ENCODE assay signal across 1 cellular context in genomic region chr2:60316381-60317028, GRCh38.
TF ChIP-seq lines count a peak whose summit lies in the region.

No MANE protein-coding gene starts in this region.

TF ChIP-seq in GM12878, 131 proteins besides CTCF, POLR2A, EP300 and RAD21 (continued from another document):
- TF ChIP-seq PML (IDR thresholded peaks at IDR 0.05; ENCODE audit: low read length) (no peak), RB1 (IDR thresholded peaks at IDR 0.05; ENCODE audit: borderline replicate concordance) (no peak), TCF3 (IDR thresholded peaks at IDR 0.05; ENCODE audit: borderline replicate concordance, insufficient read depth, low read depth, low read length) (no peak), FOXM1 (IDR thresholded peaks at IDR 0.05; ENCODE audit: low read depth, low read length) (no peak), SPI1 (IDR thresholded peaks at IDR 0.05; ENCODE audit: borderline replicate concordance, insufficient read depth, low read depth, low read length) (no peak), BACH1 (IDR thresholded peaks at IDR 0.05; ENCODE audit: borderline replicate concordance) (no peak), SUZ12 (IDR thresholded peaks at IDR 0.05; ENCODE audit: unreplicated experiment) (no peak), CBX3 (IDR thresholded peaks at IDR 0.05; ENCODE audit: borderline replicate concordance, low read depth) (no peak), ZNF274 (IDR thresholded peaks at IDR 0.05; ENCODE audit: insufficient read depth, insufficient read length) (no peak), IRF4 (IDR thresholded peaks at IDR 0.05; ENCODE audit: low read depth, low read length) (no peak), BCLAF1 (IDR thresholded peaks at IDR 0.05) (no peak), RCOR1 (conservative IDR thresholded peaks at IDR 0.05; ENCODE audit: low read depth, low read length) (no peak)
- TF ChIP-seq, protein P1, sequence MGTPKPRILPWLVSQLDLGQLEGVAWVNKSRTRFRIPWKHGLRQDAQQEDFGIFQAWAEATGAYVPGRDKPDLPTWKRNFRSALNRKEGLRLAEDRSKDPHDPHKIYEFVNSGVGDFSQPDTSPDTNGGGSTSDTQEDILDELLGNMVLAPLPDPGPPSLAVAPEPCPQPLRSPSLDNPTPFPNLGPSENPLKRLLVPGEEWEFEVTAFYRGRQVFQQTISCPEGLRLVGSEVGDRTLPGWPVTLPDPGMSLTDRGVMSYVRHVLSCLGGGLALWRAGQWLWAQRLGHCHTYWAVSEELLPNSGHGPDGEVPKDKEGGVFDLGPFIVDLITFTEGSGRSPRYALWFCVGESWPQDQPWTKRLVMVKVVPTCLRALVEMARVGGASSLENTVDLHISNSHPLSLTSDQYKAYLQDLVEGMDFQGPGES (IDR thresholded peaks at IDR 0.05): no peak
